ENCODE assay signal across 1 cellular context in the genomic region with DNA sequence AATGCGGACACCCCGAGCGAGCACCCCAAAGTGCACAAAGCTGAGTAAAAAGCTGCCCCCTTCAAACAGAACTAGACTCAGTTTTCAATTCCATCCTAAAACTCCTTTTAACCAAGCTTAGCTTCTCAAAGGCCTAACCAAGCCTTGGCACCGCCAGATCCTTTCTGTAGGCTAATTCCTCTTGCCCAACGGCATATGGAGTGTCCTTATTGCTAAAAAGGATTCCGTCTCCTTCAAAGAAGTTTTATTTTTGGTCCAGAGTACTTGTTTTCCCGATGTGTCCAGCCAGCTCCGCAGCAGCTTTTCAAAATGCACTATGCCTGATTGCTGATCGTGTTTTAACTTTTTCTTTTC.
TF ChIP-seq lines count a peak whose summit lies in the region.

No MANE protein-coding gene starts in this region.

TF ChIP-seq in IMR-90, 13 proteins besides CTCF, POLR2A, EP300 and RAD21 (continued from another document):
- TF ChIP-seq, protein P1, sequence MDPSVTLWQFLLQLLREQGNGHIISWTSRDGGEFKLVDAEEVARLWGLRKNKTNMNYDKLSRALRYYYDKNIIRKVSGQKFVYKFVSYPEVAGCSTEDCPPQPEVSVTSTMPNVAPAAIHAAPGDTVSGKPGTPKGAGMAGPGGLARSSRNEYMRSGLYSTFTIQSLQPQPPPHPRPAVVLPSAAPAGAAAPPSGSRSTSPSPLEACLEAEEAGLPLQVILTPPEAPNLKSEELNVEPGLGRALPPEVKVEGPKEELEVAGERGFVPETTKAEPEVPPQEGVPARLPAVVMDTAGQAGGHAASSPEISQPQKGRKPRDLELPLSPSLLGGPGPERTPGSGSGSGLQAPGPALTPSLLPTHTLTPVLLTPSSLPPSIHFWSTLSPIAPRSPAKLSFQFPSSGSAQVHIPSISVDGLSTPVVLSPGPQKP (IDR thresholded peaks at IDR 0.05; ENCODE audit: borderline replicate concordance, low read depth, low read length) = no peak
- TF ChIP-seq BHLHE40 (IDR thresholded peaks at IDR 0.05; ENCODE audit: low read depth, low read length) = no peak
- TF ChIP-seq RFX5 (IDR thresholded peaks at IDR 0.05; ENCODE audit: low read depth, low read length) = no peak
- TF ChIP-seq MAFK (IDR thresholded peaks at IDR 0.05; ENCODE audit: low read depth, low read length) = no peak
- no peak for TF ChIP-seq MAZ (IDR thresholded peaks at IDR 0.05; ENCODE audit: borderline replicate concordance, low read depth, low read length)
- TF ChIP-seq, protein P2, sequence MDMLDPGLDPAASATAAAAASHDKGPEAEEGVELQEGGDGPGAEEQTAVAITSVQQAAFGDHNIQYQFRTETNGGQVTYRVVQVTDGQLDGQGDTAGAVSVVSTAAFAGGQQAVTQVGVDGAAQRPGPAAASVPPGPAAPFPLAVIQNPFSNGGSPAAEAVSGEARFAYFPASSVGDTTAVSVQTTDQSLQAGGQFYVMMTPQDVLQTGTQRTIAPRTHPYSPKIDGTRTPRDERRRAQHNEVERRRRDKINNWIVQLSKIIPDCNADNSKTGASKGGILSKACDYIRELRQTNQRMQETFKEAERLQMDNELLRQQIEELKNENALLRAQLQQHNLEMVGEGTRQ (IDR thresholded peaks at IDR 0.05; ENCODE audit: low read depth, low read length) = no peak
- no peak for TF ChIP-seq NFE2L2 (IDR thresholded peaks at IDR 0.05; ENCODE audit: low read depth, low read length)
- no peak for TF ChIP-seq RCOR1 (IDR thresholded peaks at IDR 0.05; ENCODE audit: insufficient replicate concordance, low read length)
- no peak for TF ChIP-seq CHD1 (IDR thresholded peaks at IDR 0.05; ENCODE audit: low read depth, low read length)
- no peak for TF ChIP-seq SMC3 (IDR thresholded peaks at IDR 0.05; ENCODE audit: low read depth, low read length)
- no peak for TF ChIP-seq FOS (IDR thresholded peaks at IDR 0.05; ENCODE audit: low read depth, low read length)
- TF ChIP-seq CEBPB (IDR thresholded peaks at IDR 0.05; ENCODE audit: low read depth, low read length) = no peak
